1 cellular context compared by ENCODE assay signal in the genomic region with DNA sequence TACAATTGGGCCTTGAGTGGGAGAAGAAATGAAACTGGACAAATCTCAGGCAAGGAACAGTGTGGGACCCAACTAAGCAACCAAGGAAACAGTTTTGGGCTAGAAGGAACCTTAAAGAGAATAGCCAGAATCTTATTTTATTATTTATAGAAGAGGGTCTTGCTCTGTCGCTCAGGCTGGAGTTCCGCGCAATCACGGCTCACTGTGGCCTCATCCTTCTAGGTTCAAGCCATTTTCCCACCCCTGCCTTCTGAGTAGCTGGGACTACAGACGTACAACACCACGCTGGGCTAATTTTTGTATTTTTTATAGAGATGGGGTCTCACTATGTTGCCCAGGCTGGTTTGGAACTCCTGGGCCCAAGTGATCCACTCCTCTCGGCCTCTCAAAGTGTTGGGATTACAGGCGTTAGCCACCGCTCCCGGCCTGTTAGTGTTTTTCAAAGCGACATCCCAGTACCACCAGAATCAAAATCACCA.
TF ChIP-seq lines count a peak whose summit lies in the region.

No MANE protein-coding gene starts in this region.

TF ChIP-seq in GM12878, 131 proteins besides CTCF, POLR2A, EP300 and RAD21:
- no peak for TF ChIP-seq CREB1 (IDR thresholded peaks at IDR 0.05; ENCODE audit: low read depth)
